ENCODE assay signal across 22 cellular contexts in genomic region chr17:27549251-27549919, GRCh38.
DNase-seq lines count a peak whose midpoint lies in the region; ATAC-seq lines count a peak whose summit lies in the region.
"Had no signal": no experiment of that assay in that cellular context is flagged by ENCODE, and none has a peak within 500 bp of the region (broad histone marks: within the 10 kb centered on the region; RNA-seq: fewer than 3 reads in every experiment).

No MANE protein-coding gene starts in this region.

- no peak overlapping the region for H3K27ac Mint-ChIP-seq in activated naive CD4-positive, alpha-beta T cell treated with anti-CD3 and anti-CD28 coated beads for 36 hours
- H3K27ac Mint-ChIP-seq: activated B cell treated with CpG ODN at 0.5 μM for 24 hours; activated naive CD4-positive, alpha-beta T cell treated with anti-CD3 and anti-CD28 coated beads, Interleukin-2, amount 50 U/mL, for 24 hours; activated T-cell treated with anti-CD3 and anti-CD28 coated beads, Interleukin-2, amount 50 U/mL, for 72 hours had no signal

- peaks cover 29% of the 10 kb centered on the region for H3K36me3 Mint-ChIP-seq in activated naive CD4-positive, alpha-beta T cell treated with anti-CD3 and anti-CD28 coated beads for 36 hours (ENCODE audit: low read depth)

- peaks cover 9% of the 10 kb centered on the region for H3K4me1 ChIP-seq in right cardiac atrium (ENCODE audit: control insufficient read depth, insufficient read depth, low read length)
- H3K4me1 ChIP-seq: prostate gland, uterus had no signal

- CTCF ChIA-PET in activated naive CD4-positive, alpha-beta T cell treated with anti-CD3 and anti-CD28 coated beads for 36 hours (lab: Charles Lee): interaction anchor here (0.5 to 1.2 kb wide), 3 partner anchors 8 to 522 kb away, joined by 4 to 6 read pairs (median 5); partner anchors contain the start of gene KSR1

- H3K27ac ChIP-seq in cingulate gyrus (ENCODE audit: low read depth, low read length) (peak overlapping the region; percentile 12), right cardiac atrium (ENCODE audit: low read length) (peak overlapping the region; percentile 30)
- H3K27ac ChIP-seq: BLaER1 treated with 17β-estradiol and CSF1 and Interleukin-3, amounts not matched to agents 10 nM and 100 nM; prostate gland; SK-N-MC; uterus had no signal

- 60% methylated on average over 10 of the region's 10 CpGs for WGBS in right cardiac atrium

- peak; percentile 72 for DNase-seq in Ammon's horn (ENCODE audit: low spot score)
- DNase-seq in right cardiac atrium: peak; percentile 87 to 93 (median 89)
- DNase-seq in posterior vena cava (ENCODE audit: low spot score): peak; percentile 82
- no peak for DNase-seq in activated naive CD4-positive, alpha-beta T cell treated with anti-CD3 and anti-CD28 coated beads for 36 hours
- DNase-seq in NCI-H774 (lab: John Stamatoyannopoulos, UW): no peak
- no peak for DNase-seq in EL
- DNase-seq: activated B cell treated with CpG ODN at 0.5 μM for 24 hours; activated T-cell treated with anti-CD3 and anti-CD28 coated beads, Interleukin-2, amount 50 U/mL, for 72 hours; cortex of kidney; kidney; NCI-H1092; NCI-H2081; Peyer's patch; uterus had no signal

- H3K27me3 Mint-ChIP-seq in activated naive CD4-positive, alpha-beta T cell treated with anti-CD3 and anti-CD28 coated beads for 36 hours (ENCODE audit: low read depth): no peaks in the 10 kb centered on the region
- H3K27me3 Mint-ChIP-seq: activated B cell treated with CpG ODN at 0.5 μM for 24 hours; activated naive CD4-positive, alpha-beta T cell treated with anti-CD3 and anti-CD28 coated beads, Interleukin-2, amount 50 U/mL, for 24 hours had no signal

- no peak overlapping the region for H3K4me3 ChIP-seq in right cardiac atrium (ENCODE audit: low read length)
- H3K4me3 ChIP-seq: BLaER1 treated with 17β-estradiol and CSF1 and Interleukin-3, amounts not matched to agents 10 nM and 100 nM; Peyer's patch; prostate gland; SK-N-MC; uterus had no signal

- ATAC-seq in right cardiac atrium (peak; percentile 79 to 80), HG03571 (IDR thresholded peaks at IDR 0.05; ENCODE audit: unreplicated experiment) (no peak)
- ATAC-seq: activated T-cell treated with anti-CD3 and anti-CD28 coated beads, Interleukin-2, amount 50 U/mL, for 72 hours; HCT116 had no signal

- peaks cover 50% of the 10 kb centered on the region for H3K4me1 Mint-ChIP-seq in activated naive CD4-positive, alpha-beta T cell treated with anti-CD3 and anti-CD28 coated beads for 36 hours (ENCODE audit: low read depth)

- no peaks in the 10 kb centered on the region for H3K9me3 ChIP-seq in right cardiac atrium (ENCODE audit: control insufficient read depth, low read length)
- H3K9me3 ChIP-seq: BLaER1 treated with 17β-estradiol and CSF1 and Interleukin-3, amounts not matched to agents 10 nM and 100 nM; Peyer's patch; prostate gland; uterus had no signal

- no peaks in the 10 kb centered on the region for H3K27me3 ChIP-seq in right cardiac atrium (ENCODE audit: control insufficient read depth, insufficient read depth)
- H3K27me3 ChIP-seq: Peyer's patch, uterus had no signal

- intact Hi-C loops in right cardiac atrium (cut with DNase I) (loop anchor here in 2 of 4 donors (5.0 to 10.0 kb wide), 2 partner anchors 52 to 55 kb away; no protein-coding TSS in a partner anchor), posterior vena cava (cut with DNase I) (no loop called here)
- intact Hi-C loops in activated naive CD4-positive, alpha-beta T cell treated with anti-CD3 and anti-CD28 coated beads for 36 hours (cut with micrococcal nuclease): loop anchor here (10.0 kb wide), 1 partner anchor 495 kb away; the partner anchor contains the start of gene NLK

- H3K9me3 Mint-ChIP-seq in activated naive CD4-positive, alpha-beta T cell treated with anti-CD3 and anti-CD28 coated beads for 36 hours: no peaks in the 10 kb centered on the region
- H3K9me3 Mint-ChIP-seq: activated B cell treated with CpG ODN at 0.5 μM for 24 hours; activated naive CD4-positive, alpha-beta T cell treated with anti-CD3 and anti-CD28 coated beads, Interleukin-2, amount 50 U/mL, for 24 hours; activated T-cell treated with anti-CD3 and anti-CD28 coated beads, Interleukin-2, amount 50 U/mL, for 72 hours; nephron had no signal

- no peak overlapping the region for H3K4me3 Mint-ChIP-seq in activated naive CD4-positive, alpha-beta T cell treated with anti-CD3 and anti-CD28 coated beads for 36 hours
- H3K4me3 Mint-ChIP-seq: activated B cell treated with CpG ODN at 0.5 μM for 24 hours; activated naive CD4-positive, alpha-beta T cell treated with anti-CD3 and anti-CD28 coated beads, Interleukin-2, amount 50 U/mL, for 24 hours; activated T-cell treated with anti-CD3 and anti-CD28 coated beads, Interleukin-2, amount 50 U/mL, for 72 hours; nephron had no signal

Comparison
In these comparisons a context has a peak if more than half of its experiments do, and no peak if none do; other contexts are left out.
1. DNase-seq: peak in Ammon's horn (single experiment), right cardiac atrium (3 of 3) and posterior vena cava (single experiment); none in activated naive CD4-positive, alpha-beta T cell treated with anti-CD3 and anti-CD28 coated beads for 36 hours (single experiment), NCI-H774 (single experiment) and EL (single experiment).